Comparison of ENCODE assay signal across 28 cellular contexts in the genomic region with DNA sequence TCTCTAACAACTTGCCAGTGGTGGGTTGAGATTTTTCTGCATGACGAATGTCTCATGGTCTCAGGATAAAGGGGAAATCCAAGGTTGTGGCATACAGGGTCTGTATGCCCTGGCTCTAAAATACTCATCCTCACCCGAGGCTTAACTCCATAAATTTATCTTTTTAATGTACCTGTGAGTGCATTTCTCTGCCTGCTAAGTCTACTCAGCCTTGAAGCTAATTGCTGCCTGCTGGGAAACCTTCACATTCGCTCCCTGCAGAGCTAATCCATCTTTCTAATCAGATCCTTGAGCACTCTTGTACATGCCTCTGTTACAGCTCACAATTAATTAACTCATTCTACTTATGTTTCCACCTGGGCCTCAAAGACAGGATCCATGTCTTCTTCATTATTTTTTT.
DNase-seq lines count a peak whose midpoint lies in the region; ATAC-seq and FAIRE-seq lines count a peak whose summit lies in the region.
"Had no signal": no experiment of that assay in that cellular context is flagged by ENCODE, and none has a peak within 500 bp of the region (broad histone marks: within the 10 kb centered on the region; RNA-seq: fewer than 3 reads in every experiment).

No MANE protein-coding gene starts in this region.

- CTCF ChIA-PET in activated CD4-positive, alpha-beta memory T cell treated with anti-CD3 and anti-CD28 coated beads, Interleukin-2, amount 10 ng/mL, durations not matched to agents 7 days and 5 days (lab: Charles Lee), result no interaction called here

- ATAC-seq in right cardiac atrium, result no peak
- ATAC-seq: activated T-cell treated with anti-CD3 and anti-CD28 coated beads, Interleukin-2, amount 50 U/mL, for 72 hours; GM23338; HepG2; lower lobe of right lung; T-helper 17 cell; upper lobe of right lung had no signal

- no peak overlapping the region for H3K4me3 ChIP-seq in right cardiac atrium (ENCODE audit: low read length)
- H3K4me3 ChIP-seq: colonic mucosa, GM23338, heart right ventricle, lower lobe of right lung, upper lobe of right lung had no signal

- no peaks in the 10 kb centered on the region for H3K36me3 Mint-ChIP-seq in activated CD4-positive, alpha-beta memory T cell treated with anti-CD3 and anti-CD28 coated beads, Interleukin-2, amount 10 ng/mL, durations not matched to agents 7 days and 5 days (ENCODE audit: low read depth)
- H3K36me3 Mint-ChIP-seq: brain had no signal

- H3K27me3 ChIP-seq in right cardiac atrium (ENCODE audit: control insufficient read depth, insufficient read depth), result no peaks in the 10 kb centered on the region
- H3K27me3 ChIP-seq: colonic mucosa, heart right ventricle, upper lobe of right lung had no signal

- no peak overlapping the region for H3K27ac Mint-ChIP-seq in activated CD4-positive, alpha-beta memory T cell treated with anti-CD3 and anti-CD28 coated beads, Interleukin-2, amount 10 ng/mL, durations not matched to agents 7 days and 5 days
- H3K27ac Mint-ChIP-seq: activated naive CD8-positive, alpha-beta T cell; GM23338; immature natural killer cell; T-helper 17 cell had no signal

- WGBS in right cardiac atrium, result 65% methylated on average over 3 of the region's 3 CpGs

- peak; percentile 94 for FAIRE-seq in islet of Langerhans (lab: Jason Lieb, UNC)
- FAIRE-seq: D721Med, endometrium, HepG2 had no signal

- H3K4me1 ChIP-seq in right cardiac atrium (ENCODE audit: control insufficient read depth, insufficient read depth, low read length), result no peaks in the 10 kb centered on the region
- H3K4me1 ChIP-seq: colonic mucosa, lower lobe of right lung, upper lobe of right lung had no signal

- H3K27ac ChIP-seq in right cardiac atrium (ENCODE audit: low read length), result no peak overlapping the region
- H3K27ac ChIP-seq: 22Rv1, colonic mucosa, lower lobe of right lung, upper lobe of right lung had no signal

- no peak overlapping the region for H3K4me3 Mint-ChIP-seq in activated CD4-positive, alpha-beta memory T cell treated with anti-CD3 and anti-CD28 coated beads, Interleukin-2, amount 10 ng/mL, durations not matched to agents 7 days and 5 days
- H3K4me3 Mint-ChIP-seq: activated naive CD8-positive, alpha-beta T cell; activated T-cell treated with anti-CD3 and anti-CD28 coated beads, Interleukin-2, amount 50 U/mL, for 72 hours; brain; GM23338; immature natural killer cell; T-helper 17 cell had no signal

- H3K4me1 Mint-ChIP-seq in activated CD4-positive, alpha-beta memory T cell treated with anti-CD3 and anti-CD28 coated beads, Interleukin-2, amount 10 ng/mL, durations not matched to agents 7 days and 5 days, result no peaks in the 10 kb centered on the region
- H3K4me1 Mint-ChIP-seq: immature natural killer cell had no signal

- H3K9me3 ChIP-seq in right cardiac atrium (ENCODE audit: control insufficient read depth, low read length), result no peaks in the 10 kb centered on the region
- H3K9me3 ChIP-seq: colonic mucosa, heart right ventricle, lower lobe of right lung, upper lobe of right lung had no signal

- POLR2A ChIA-PET in activated CD4-positive, alpha-beta memory T cell treated with anti-CD3 and anti-CD28 coated beads, Interleukin-2, amount 10 ng/mL, durations not matched to agents 7 days and 5 days (lab: Charles Lee), result no interaction called here

- peak; percentile 22 to 77 (median 73) for DNase-seq in NCI-H1417 (lab: John Stamatoyannopoulos, UW)
- DNase-seq in NCI-H1417 treated with DMSO at 0.1 percent for 48 hours (lab: John Stamatoyannopoulos, UW), result no peak
- DNase-seq in NCI-H82 (lab: John Stamatoyannopoulos, UW), result peak; percentile 98
- peak; percentile 37 for DNase-seq in renal cortical epithelial cell (ENCODE audit: low read depth)
- DNase-seq in activated CD4-positive, alpha-beta memory T cell treated with anti-CD3 and anti-CD28 coated beads, Interleukin-2, amount 10 ng/mL, durations not matched to agents 7 days and 5 days, result no peak
- no peak for DNase-seq in right cardiac atrium
- DNase-seq in NCI-H2029 treated with DMSO at 0.1 percent for 48 hours (lab: John Stamatoyannopoulos, UW), result no peak
- DNase-seq: activated CD4-positive, CD25-positive, alpha-beta regulatory T cell; activated T-cell treated with anti-CD3 and anti-CD28 coated beads, Interleukin-2, amount 50 U/mL, for 72 hours; colonic mucosa; GF-D8; heart right ventricle; immature natural killer cell; lower lobe of right lung; NCI-H1694; NCI-H446 treated with DMSO at 0.1 percent for 48 hours; OCI-M1; SIG-M5; T-helper 17 cell; upper lobe of right lung had no signal

- no peaks in the 10 kb centered on the region for H3K9me3 Mint-ChIP-seq in activated CD4-positive, alpha-beta memory T cell treated with anti-CD3 and anti-CD28 coated beads, Interleukin-2, amount 10 ng/mL, durations not matched to agents 7 days and 5 days
- H3K9me3 Mint-ChIP-seq: activated T-cell treated with anti-CD3 and anti-CD28 coated beads, Interleukin-2, amount 50 U/mL, for 72 hours; brain; GM23338; immature natural killer cell had no signal

- intact Hi-C loops in right cardiac atrium (cut with DNase I), result no loop called here

- H3K27me3 Mint-ChIP-seq in activated CD4-positive, alpha-beta memory T cell treated with anti-CD3 and anti-CD28 coated beads, Interleukin-2, amount 10 ng/mL, durations not matched to agents 7 days and 5 days, result no peaks in the 10 kb centered on the region
- H3K27me3 Mint-ChIP-seq: activated naive CD8-positive, alpha-beta T cell; brain; T-helper 17 cell had no signal

Comparison
In these comparisons a context has a peak if more than half of its experiments do, and no peak if none do; other contexts are left out.
1. DNase-seq: peak in NCI-H1417 (3 of 3), NCI-H82 (single experiment) and renal cortical epithelial cell (single experiment); none in NCI-H1417 treated with DMSO at 0.1 percent for 48 hours (single experiment), activated CD4-positive, alpha-beta memory T cell treated with anti-CD3 and anti-CD28 coated beads, Interleukin-2, amount 10 ng/mL, durations not matched to agents 7 days and 5 days (single experiment), right cardiac atrium (0 of 3) and NCI-H2029 treated with DMSO at 0.1 percent for 48 hours (single experiment).